In the genomic region with DNA sequence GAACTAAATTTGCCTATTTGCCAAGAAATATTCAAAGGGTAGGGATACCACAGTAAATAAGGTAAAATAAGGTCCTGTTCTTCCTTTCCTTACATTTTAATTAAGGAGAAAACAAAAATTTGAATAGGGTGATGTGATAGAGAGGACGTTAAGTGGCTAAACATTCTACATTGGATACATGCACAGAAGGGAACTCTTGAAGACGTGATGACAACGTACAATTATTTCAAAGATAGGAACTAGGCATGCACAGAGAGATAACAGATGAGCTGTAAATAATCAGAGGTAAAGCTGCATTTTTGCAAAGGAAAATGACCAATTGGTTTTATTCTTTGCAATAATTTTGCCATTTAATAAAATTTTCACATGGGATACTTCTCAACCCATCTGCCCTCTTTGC, we compare ENCODE assay signal across 33 cellular contexts.
"Had no signal": no experiment of that assay in that cellular context is flagged by ENCODE, and none has a peak within 500 bp of the region (broad histone marks: within the 10 kb centered on the region; RNA-seq: fewer than 3 reads in every experiment).

No MANE protein-coding gene starts in this region.

- ATAC-seq: activated naive CD4-positive, alpha-beta T cell treated with anti-CD3 and anti-CD28 coated beads, Interleukin-2, amount 50 U/mL, for 72 hours; activated naive CD8-positive, alpha-beta T cell treated with anti-CD3 and anti-CD28 coated beads, Interleukin-2, amount 50 U/mL, for 24 hours; activated T-cell treated with anti-CD3 and anti-CD28 coated beads, Interleukin-2, amount 50 U/mL, for 4 hours; activated T-cell treated with anti-CD3 and anti-CD28 coated beads, Interleukin-2, amount 50 U/mL, for 72 hours; activated T-helper 17 cell treated with anti-CD3 and anti-CD28 coated beads, Interleukin-2, amount 50 U/mL, for 72 hours; body of pancreas had no signal

- H3K4me3 ChIP-seq: adrenal gland, ascending aorta, body of pancreas, breast epithelium, cardiac muscle cell had no signal

- H3K9me3 ChIP-seq: adrenal gland, ascending aorta, body of pancreas, breast epithelium had no signal

- FAIRE-seq: astrocyte, bronchial epithelial cell, colon had no signal

- H3K27ac ChIP-seq: adrenal gland, ascending aorta, body of pancreas, brain microvascular endothelial cell, breast epithelium, cardiac muscle cell had no signal

- DNase-seq: activated effector memory CD4-positive, alpha-beta T cell treated with anti-CD3 and anti-CD28 coated beads, Interleukin-2, amount 50 U/mL, for 16 hours; activated effector memory CD4-positive, alpha-beta T cell treated with Interleukin-2 at 50 U/mL for 16 hours; activated gamma-delta T cell; activated gamma-delta T cell treated with Interleukin-2 at 50 U/mL for 16 hours; activated naive CD4-positive, alpha-beta T cell; activated naive CD4-positive, alpha-beta T cell treated with anti-CD3 and anti-CD28 coated beads for 36 hours; activated naive CD4-positive, alpha-beta T cell treated with anti-CD3 and anti-CD28 coated beads, Interleukin-2, amount 10 ng/mL, durations not matched to agents 7 days and 5 days; activated naive CD4-positive, alpha-beta T cell treated with anti-CD3 and anti-CD28 coated beads, Interleukin-2, amount 50 U/mL, for 16 hours; activated naive CD4-positive, alpha-beta T cell treated with Interleukin-2 at 50 U/mL for 16 hours; activated naive CD8-positive, alpha-beta T cell treated with anti-CD3 and anti-CD28 coated beads for 36 hours; activated naive CD8-positive, alpha-beta T cell treated with anti-CD3 and anti-CD28 coated beads, Interleukin-2, amount 10 ng/mL, durations not matched to agents 7 days and 5 days; activated naive CD8-positive, alpha-beta T cell treated with anti-CD3 and anti-CD28 coated beads, Interleukin-2, amount 50 U/mL, for 24 hours; activated T-cell treated with anti-CD3 and anti-CD28 coated beads, Interleukin-2, amount 50 U/mL, for 4 hours; activated T-cell treated with anti-CD3 and anti-CD28 coated beads, Interleukin-2, amount 50 U/mL, for 48 hours; activated T-cell treated with anti-CD3 and anti-CD28 coated beads, Interleukin-2, amount 50 U/mL, for 72 hours; adrenal gland; amniotic stem cell; amygdala; anterior cingulate cortex; aorta; body of pancreas; brain microvascular endothelial cell; caudate nucleus; central memory CD4-positive, alpha-beta T cell; cerebellar nuclear complex had no signal

- H3K27me3 ChIP-seq: adrenal gland, ascending aorta, body of pancreas, brain microvascular endothelial cell, breast epithelium, cardiac muscle cell had no signal

- H3K36me3 ChIP-seq: adrenal gland, breast epithelium had no signal

- H3K4me1 ChIP-seq: adrenal gland, ascending aorta, body of pancreas, breast epithelium had no signal
